ENCODE assay signal across 14 cellular contexts in the genomic region with DNA sequence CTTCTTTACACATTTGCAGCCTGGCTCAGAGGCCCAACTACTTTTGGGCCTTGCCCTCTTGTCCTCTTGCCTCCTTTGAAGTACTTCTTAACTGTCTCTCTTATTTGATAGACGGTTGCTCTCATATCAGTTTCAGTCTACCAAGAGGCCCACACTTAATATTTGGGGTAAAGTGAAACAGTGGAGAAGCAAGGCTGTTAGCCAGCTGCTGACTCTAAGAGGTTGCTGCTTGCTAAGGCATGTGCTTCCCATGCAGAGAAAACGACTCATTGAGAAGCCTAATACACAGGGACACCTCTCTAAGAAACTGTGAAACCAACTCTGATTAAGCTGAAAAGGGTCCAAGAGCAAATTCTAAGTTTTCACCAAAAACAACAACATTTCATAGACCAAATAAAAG.
A peak's percentile ranks its signal among the peaks of the same experiment; 100 is the strongest.
DNase-seq lines count a peak whose midpoint lies in the region; ATAC-seq and TF ChIP-seq lines count a peak whose summit lies in the region.
"Had no signal": no experiment of that assay in that cellular context is flagged by ENCODE, and none has a peak within 500 bp of the region (broad histone marks: within the 10 kb centered on the region; RNA-seq: fewer than 3 reads in every experiment).

No MANE protein-coding gene starts in this region.

- H3K4me1 Mint-ChIP-seq in stimulated activated naive CD8-positive, alpha-beta T cell treated with anti-CD3 and anti-CD28 coated beads, Interleukin-15, Interleukin-2, amounts not matched to agents 100 ng/mL and 50 ng/mL, for 24 hours (ENCODE audit: low read depth), result peaks cover 28% of the 10 kb centered on the region
- peaks cover 15% of the 10 kb centered on the region for H3K4me1 Mint-ChIP-seq in stimulated activated naive CD8-positive, alpha-beta T cell treated with anti-CD3 and anti-CD28 coated beads, Interleukin-15, amount 100 ng/mL, for 72 hours
- peaks cover 15% of the 10 kb centered on the region for H3K4me1 Mint-ChIP-seq in type B pancreatic cell (ENCODE audit: unreplicated experiment)
- H3K4me1 Mint-ChIP-seq: neural crest cell had no signal

- TF ChIP-seq CTCF in type B pancreatic cell (conservative IDR thresholded peaks at IDR 0.05), result no peak

- H3K36me3 Mint-ChIP-seq in stimulated activated naive CD8-positive, alpha-beta T cell treated with anti-CD3 and anti-CD28 coated beads, Interleukin-15, Interleukin-2, amounts not matched to agents 100 ng/mL and 50 ng/mL, for 24 hours (ENCODE audit: low read depth), result no peaks in the 10 kb centered on the region
- no peaks in the 10 kb centered on the region for H3K36me3 Mint-ChIP-seq in type B pancreatic cell

- peak overlapping the region; percentile 36 for H3K27ac Mint-ChIP-seq in stimulated activated naive CD8-positive, alpha-beta T cell treated with anti-CD3 and anti-CD28 coated beads, Interleukin-15, Interleukin-2, amounts not matched to agents 100 ng/mL and 50 ng/mL, for 24 hours
- H3K27ac Mint-ChIP-seq in stimulated activated naive CD8-positive, alpha-beta T cell treated with anti-CD3 and anti-CD28 coated beads, Interleukin-15, amount 100 ng/mL, for 72 hours, result no peak overlapping the region
- no peak overlapping the region for H3K27ac Mint-ChIP-seq in type B pancreatic cell
- H3K27ac Mint-ChIP-seq: dendritic cell treated with granulocyte-macrophage colony-stimulating factor and Interleukin-4, amounts not matched to agents 40 ng/mL and 50 ng/mL, for 4 days had no signal

- H3K9me3 Mint-ChIP-seq in stimulated activated naive CD8-positive, alpha-beta T cell treated with anti-CD3 and anti-CD28 coated beads, Interleukin-15, Interleukin-2, amounts not matched to agents 100 ng/mL and 50 ng/mL, for 24 hours, result no peaks in the 10 kb centered on the region
- H3K9me3 Mint-ChIP-seq in stimulated activated naive CD8-positive, alpha-beta T cell treated with anti-CD3 and anti-CD28 coated beads, Interleukin-15, amount 100 ng/mL, for 72 hours, result no peaks in the 10 kb centered on the region
- H3K9me3 Mint-ChIP-seq in type B pancreatic cell, result no peaks in the 10 kb centered on the region
- H3K9me3 Mint-ChIP-seq: dendritic cell treated with granulocyte-macrophage colony-stimulating factor and Interleukin-4, amounts not matched to agents 40 ng/mL and 50 ng/mL, for 4 days; neural crest cell had no signal

- no peaks in the 10 kb centered on the region for H3K27me3 Mint-ChIP-seq in stimulated activated naive CD8-positive, alpha-beta T cell treated with anti-CD3 and anti-CD28 coated beads, Interleukin-15, Interleukin-2, amounts not matched to agents 100 ng/mL and 50 ng/mL, for 24 hours
- no peaks in the 10 kb centered on the region for H3K27me3 Mint-ChIP-seq in stimulated activated naive CD8-positive, alpha-beta T cell treated with anti-CD3 and anti-CD28 coated beads, Interleukin-15, amount 100 ng/mL, for 72 hours
- no peaks in the 10 kb centered on the region for H3K27me3 Mint-ChIP-seq in type B pancreatic cell
- H3K27me3 Mint-ChIP-seq: dendritic cell treated with granulocyte-macrophage colony-stimulating factor and Interleukin-4, amounts not matched to agents 40 ng/mL and 50 ng/mL, for 4 days had no signal

- DNase-seq in stimulated activated naive CD8-positive, alpha-beta T cell treated with anti-CD3 and anti-CD28 coated beads, Interleukin-15, amount 100 ng/mL, for 72 hours, result no peak
- DNase-seq in fibroblast of gingiva (ENCODE audit: low read depth) (peak; percentile 12), SHP77 treated with DMSO at 0.1 percent for 48 hours (lab: John Stamatoyannopoulos, UW) (no peak), type B pancreatic cell (ENCODE audit: extremely low spot score, unreplicated experiment) (no peak), NCI-H2081 treated with DMSO at 0.1 percent for 48 hours (lab: John Stamatoyannopoulos, UW) (no peak), UCSD-AML1 (lab: John Stamatoyannopoulos, UW; ENCODE audit: unreplicated experiment) (no peak)
- DNase-seq: foreskin keratinocyte, GF-D8, kidney glomerular epithelial cell, NCI-H2029 treated with DMSO at 0.1 percent for 48 hours had no signal

- H3K4me3 Mint-ChIP-seq in stimulated activated naive CD8-positive, alpha-beta T cell treated with anti-CD3 and anti-CD28 coated beads, Interleukin-15, Interleukin-2, amounts not matched to agents 100 ng/mL and 50 ng/mL, for 24 hours, result no peak overlapping the region
- H3K4me3 Mint-ChIP-seq in stimulated activated naive CD8-positive, alpha-beta T cell treated with anti-CD3 and anti-CD28 coated beads, Interleukin-15, amount 100 ng/mL, for 72 hours, result no peak overlapping the region
- no peak overlapping the region for H3K4me3 Mint-ChIP-seq in type B pancreatic cell
- H3K4me3 Mint-ChIP-seq: dendritic cell treated with granulocyte-macrophage colony-stimulating factor and Interleukin-4, amounts not matched to agents 40 ng/mL and 50 ng/mL, for 4 days; neural crest cell had no signal

- no peak for ATAC-seq in stimulated activated naive CD8-positive, alpha-beta T cell treated with anti-CD3 and anti-CD28 coated beads, Interleukin-15, amount 100 ng/mL, for 72 hours
- ATAC-seq in HG03565 (IDR thresholded peaks at IDR 0.05; ENCODE audit: unreplicated experiment), result peak; percentile 68
- ATAC-seq: foreskin keratinocyte had no signal
